Comparison of ENCODE assay signal across 9 cellular contexts in genomic region chr17:48002920-48003685, GRCh38.
DNase-seq lines count a peak whose midpoint lies in the region; ATAC-seq lines count a peak whose summit lies in the region.
"Had no signal": no experiment of that assay in that cellular context is flagged by ENCODE, and none has a peak within 500 bp of the region (broad histone marks: within the 10 kb centered on the region; RNA-seq: fewer than 3 reads in every experiment).

No MANE protein-coding gene starts in this region.

- H3K4me2 ChIP-seq in BLaER1: peak overlapping the region; percentile 76

- H4K20me1 ChIP-seq in BLaER1: no peaks in the 10 kb centered on the region

- H3K4me3 ChIP-seq in BLaER1 (no peak overlapping the region), mucosa of rectum (ENCODE audit: low read length in 2 of 2) (no peak overlapping the region)

- peak overlapping the region; percentile 70 for H3K9ac ChIP-seq in BLaER1
- no peak overlapping the region for H3K9ac ChIP-seq in mucosa of rectum (ENCODE audit: low read depth in 1 of 2, low read length in 2 of 2)

- H3K4me1 ChIP-seq in BLaER1 (peaks cover 41% of the 10 kb centered on the region), mucosa of rectum (ENCODE audit: control insufficient read depth in 2 of 2, insufficient read depth in 2 of 2, low read length in 2 of 2) (peaks cover 0 to 11% of the 10 kb centered on the region in 2 donors)

- H3K27ac ChIP-seq in BLaER1 (peak overlapping the region; percentile 80), mucosa of rectum (ENCODE audit: low read depth in 2 of 2, low read length in 2 of 2) (peak overlapping the region; percentile 32 to 43)

- no peaks in the 10 kb centered on the region for H3K27me3 ChIP-seq in BLaER1
- H3K27me3 ChIP-seq in mucosa of rectum (ENCODE audit: control insufficient read depth in 2 of 2, insufficient read depth in 2 of 2, low read length in 2 of 2): no peaks in the 10 kb centered on the region

- no peaks in the 10 kb centered on the region for H3K36me3 ChIP-seq in BLaER1
- H3K36me3 ChIP-seq in mucosa of rectum (ENCODE audit: control insufficient read depth in 2 of 2, insufficient read depth in 2 of 2, low read length in 2 of 2): no peaks in the 10 kb centered on the region

- H3K9me3 ChIP-seq in BLaER1: no peaks in the 10 kb centered on the region
- H3K9me3 ChIP-seq in mucosa of rectum (ENCODE audit: control insufficient read depth in 2 of 2, low read length in 2 of 2): no peaks in the 10 kb centered on the region

- DNase-seq in NCI-H146 treated with DMSO at 0.1 percent for 48 hours (lab: John Stamatoyannopoulos, UW; ENCODE audit: unreplicated experiment): peak; percentile 72
- DNase-seq in astrocyte of the hippocampus (ENCODE audit: low read depth, low spot score): peak; percentile 70
- DNase-seq in NCI-H526 treated with DMSO at 0.1 percent for 48 hours (lab: John Stamatoyannopoulos, UW): no peak
- no peak for DNase-seq in superior temporal gyrus (ENCODE audit: extremely low spot score)
- no peak for DNase-seq in activated CD4-positive, CD25-positive, alpha-beta regulatory T cell (lab: John Stamatoyannopoulos, UW)
- DNase-seq: kidney had no signal

- ATAC-seq in GM21717 (IDR thresholded peaks at IDR 0.05; ENCODE audit: unreplicated experiment): no peak

Comparison
In these comparisons a context has a peak if more than half of its experiments do, and no peak if none do; other contexts are left out.
1. DNase-seq: peak in NCI-H146 treated with DMSO at 0.1 percent for 48 hours (single experiment) and astrocyte of the hippocampus (single experiment); none in NCI-H526 treated with DMSO at 0.1 percent for 48 hours (single experiment), superior temporal gyrus (single experiment) and activated CD4-positive, CD25-positive, alpha-beta regulatory T cell (0 of 4).